ENCODE assay signal across 8 cellular contexts in genomic region chr9:115593587-115594091, GRCh38.
DNase-seq lines count a peak whose midpoint lies in the region; ATAC-seq and TF ChIP-seq lines count a peak whose summit lies in the region.

No MANE protein-coding gene starts in this region.

- no peaks in the 10 kb centered on the region for H3K9me3 Mint-ChIP-seq in CD4-positive, alpha-beta T cell
- peaks cover 0 to 8% (median 0%) of the 10 kb centered on the region in 5 experiments for H3K9me3 Mint-ChIP-seq in brain

- no peaks in the 10 kb centered on the region for H3K9me3 ChIP-seq in CD4-positive, alpha-beta T cell (ENCODE audit: control insufficient read depth, low read length)
- H3K9me3 ChIP-seq in left lung, result no peaks in the 10 kb centered on the region

- H3K4me3 Mint-ChIP-seq in CD4-positive, alpha-beta T cell, result no peak overlapping the region
- no peak overlapping the region for H3K4me3 Mint-ChIP-seq in brain

- no peak for DNase-seq in CD4-positive, alpha-beta T cell
- DNase-seq in NCI-H2171 (lab: John Stamatoyannopoulos, UW), result peak; percentile 28
- DNase-seq in left lung, result no peak
- no peak for DNase-seq in NCI-H146 treated with DMSO at 0.1 percent for 48 hours (lab: John Stamatoyannopoulos, UW; ENCODE audit: unreplicated experiment)
- no peak for DNase-seq in stimulated activated CD4-positive, alpha-beta T cell treated with anti-CD3 and anti-CD28 coated beads, Interleukin-4, amount 100 ng/mL, for 1 hour

- H3K27me3 Mint-ChIP-seq in CD4-positive, alpha-beta T cell, result peaks cover 50% of the 10 kb centered on the region
- peaks cover 15% of the 10 kb centered on the region for H3K27me3 Mint-ChIP-seq in brain

- H3K4me1 ChIP-seq in left lung, result peaks cover 0 to 3% of the 10 kb centered on the region in 2 donors

- no peaks in the 10 kb centered on the region for H3K36me3 ChIP-seq in left lung

- H3K36me3 Mint-ChIP-seq in CD4-positive, alpha-beta T cell (ENCODE audit: low read depth), result no peaks in the 10 kb centered on the region
- no peaks in the 10 kb centered on the region for H3K36me3 Mint-ChIP-seq in brain

- intact Hi-C loops in CD4-positive, alpha-beta T cell (cut with DNase I, micrococcal nuclease), result loop anchor here (2.0 to 10.0 kb wide), 3 partner anchors 1064 to 1271 kb away; no protein-coding TSS in a partner anchor
- intact Hi-C loops in left lung (cut with DNase I), result loop anchor here in 1 of 2 donors (10.0 kb wide), 1 partner anchor 1061 kb away; no protein-coding TSS in a partner anchor

- CTCF ChIA-PET in CD4-positive, alpha-beta T cell (lab: Charles Lee), result interaction anchor here (1.2 kb wide), 1 partner anchor 10 kb away, joined by 4 read pairs; no protein-coding TSS in a partner anchor

- H3K27me3 ChIP-seq in CD4-positive, alpha-beta T cell (ENCODE audit: control insufficient read depth, insufficient read depth, low read length), result peaks cover 17% of the 10 kb centered on the region
- peaks cover 4 to 25% of the 10 kb centered on the region in 2 donors for H3K27me3 ChIP-seq in left lung

- POLR2A ChIA-PET in CD4-positive, alpha-beta T cell (lab: Charles Lee), result no interaction called here

- no peak overlapping the region for H3K27ac Mint-ChIP-seq in CD4-positive, alpha-beta T cell
- peak overlapping the region in 3 of 5 experiments; percentile 10 to 84 (median 51) for H3K27ac Mint-ChIP-seq in brain

- no peak for ATAC-seq in CD4-positive, alpha-beta T cell (ENCODE audit: poor library complexity)
- ATAC-seq in GM21367 (IDR thresholded peaks at IDR 0.05; ENCODE audit: unreplicated experiment) (peak; percentile 65), left lung (peak; percentile 59), GM21423 (IDR thresholded peaks at IDR 0.05; ENCODE audit: unreplicated experiment) (no peak)

- H3K4me1 Mint-ChIP-seq in CD4-positive, alpha-beta T cell (ENCODE audit: low read depth), result no peaks in the 10 kb centered on the region
- H3K4me1 Mint-ChIP-seq in brain, result peaks cover 42% of the 10 kb centered on the region

- no peak overlapping the region for H3K27ac ChIP-seq in CD4-positive, alpha-beta T cell (ENCODE audit: low read depth, low read length)
- H3K27ac ChIP-seq in left lung, result no peak overlapping the region

- H3K4me3 ChIP-seq in left lung, result no peak overlapping the region

- TF ChIP-seq CTCF in CD4-positive, alpha-beta T cell (IDR thresholded peaks at IDR 0.05), result peak; percentile 47
- TF ChIP-seq CTCF in brain (conservative IDR thresholded peaks at IDR 0.05) (peak; percentile 85 to 92), left lung (IDR thresholded peaks at IDR 0.05) (peak; percentile 47 to 64)

Comparison
In these comparisons a context has a peak if more than half of its experiments do, and no peak if none do; other contexts are left out.
1. ATAC-seq: peak in GM21367 (single experiment) and left lung (single experiment); none in CD4-positive, alpha-beta T cell (single experiment) and GM21423 (single experiment).
2. Peak in every context shown above with its lines, with median percentiles within 50 percentile points of each other: CTCF ChIP-seq.